In the genomic region with DNA sequence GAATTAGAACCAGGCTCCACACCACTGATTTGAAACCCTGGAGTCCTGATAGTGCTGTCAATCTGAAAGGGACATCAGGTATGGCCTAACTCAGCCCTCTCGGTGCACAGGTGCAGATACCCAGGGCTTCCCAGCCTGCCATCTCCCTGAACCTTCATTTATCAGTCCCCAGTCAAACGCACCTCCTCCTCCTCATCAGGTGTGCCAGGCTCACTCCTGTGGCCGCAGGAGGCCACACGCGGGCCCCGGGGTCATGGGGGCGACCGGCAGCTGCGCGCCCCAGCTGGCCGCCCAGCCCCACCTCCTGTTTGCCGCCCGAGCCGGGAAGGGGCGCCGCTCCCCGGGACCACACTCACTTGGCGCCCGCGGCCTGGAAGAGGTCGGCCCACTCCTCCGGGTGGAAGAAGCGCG, we compare ENCODE assay signal across 9 cellular contexts. TPM values are rescaled to one million over a fixed set of nuclear protein-coding genes. Genes with fewer than 3 reads are reported as not detected.
A peak's percentile ranks its signal among the peaks of the same experiment; 100 is the strongest.
DNase-seq lines count a peak whose midpoint lies in the region; ATAC-seq, FAIRE-seq and TF ChIP-seq lines count a peak whose summit lies in the region.
"Had no signal": no experiment of that assay in that cellular context is flagged by ENCODE, and none has a peak within 500 bp of the region (broad histone marks: within the 10 kb centered on the region; RNA-seq: fewer than 3 reads in every experiment).

No MANE protein-coding gene starts in this region.

- H2AFZ ChIP-seq in GM23338 (peak overlapping the region; percentile 94), PC-3 (ENCODE audit: low read length) (peak overlapping the region; percentile 96)

- H3K36me3 ChIP-seq in CD8-positive, alpha-beta memory T cell (ENCODE audit: insufficient read depth, low read length), result peaks cover 9% of the 10 kb centered on the region
- H3K36me3 ChIP-seq in GM23338 (ENCODE audit: insufficient read depth) (no peaks in the 10 kb centered on the region), PC-3 (ENCODE audit: low read depth, low read length) (peaks cover 9% of the 10 kb centered on the region; the same call in 1 of the 2 replicates), esophagus (ENCODE audit: control insufficient read depth in 2 of 2, insufficient read depth in 2 of 2, low read length in 1 of 2) (peaks cover 0 to 2% of the 10 kb centered on the region in 2 donors), pancreas (peaks cover 0 to 10% (median 0%) of the 10 kb centered on the region in 3 donors)

- peaks cover 18 to 33% (median 22%) of the 10 kb centered on the region in 3 donors for H3K4me1 Mint-ChIP-seq in CD8-positive, alpha-beta memory T cell
- H3K4me1 Mint-ChIP-seq in GM23338, result no peaks in the 10 kb centered on the region

- H3K79me2 ChIP-seq in GM23338 (replicated peaks; ENCODE audit: insufficient read depth) (no peaks in the 10 kb centered on the region), PC-3 (ENCODE audit: low read length) (peaks cover 16% of the 10 kb centered on the region)

- H3K27me3 Mint-ChIP-seq in CD8-positive, alpha-beta memory T cell, result no peaks in the 10 kb centered on the region
- peaks cover 28% of the 10 kb centered on the region for H3K27me3 Mint-ChIP-seq in GM23338 (ENCODE audit: insufficient read depth, low read depth, poor library complexity)

- H3K27ac ChIP-seq in CD8-positive, alpha-beta memory T cell (ENCODE audit: low read depth, low read length), result peak overlapping the region; percentile 54
- no peak overlapping the region for H3K27ac ChIP-seq in GM23338 (ENCODE audit: low read depth)
- H3K27ac ChIP-seq in PC-3 (ENCODE audit: low read length), result no peak overlapping the region
- peak overlapping the region in 1 of 2 donors; percentile 68 for H3K27ac ChIP-seq in esophagus (ENCODE audit: low read depth in 2 of 2, low read length in 1 of 2)
- H3K27ac ChIP-seq in pancreas, result peak overlapping the region in 3 of 4 donors; percentile 31 to 66 (median 62)

- peak; percentile 57 for ATAC-seq in GM23338
- ATAC-seq in PC-3, result peak; percentile 3; the same call in 1 of the 2 replicates
- ATAC-seq in pancreas, result peak; percentile 20 to 49 (median 34)

- H4K20me1 ChIP-seq in GM23338 (replicated peaks; ENCODE audit: insufficient read depth), result no peaks in the 10 kb centered on the region
- H4K20me1 ChIP-seq in PC-3 (ENCODE audit: low read length), result no peaks in the 10 kb centered on the region

- FAIRE-seq in pancreas (lab: Jason Lieb, UNC), result no peak

- H3K36me3 Mint-ChIP-seq in CD8-positive, alpha-beta memory T cell, result peaks cover 0 to 22% (median 3%) of the 10 kb centered on the region in 3 donors
- H3K36me3 Mint-ChIP-seq in GM23338 (ENCODE audit: low read depth), result no peaks in the 10 kb centered on the region

- no peaks in the 10 kb centered on the region for H3K9me3 ChIP-seq in CD8-positive, alpha-beta memory T cell (ENCODE audit: low read length)
- H3K9me3 ChIP-seq in PC-3 (ENCODE audit: low read length) (no peaks in the 10 kb centered on the region), esophagus (ENCODE audit: control insufficient read depth in 2 of 2, insufficient read depth in 1 of 2, low read depth in 1 of 2, low read length in 1 of 2) (no peaks in the 10 kb centered on the region), pancreas (no peaks in the 10 kb centered on the region)

- H3K4me1 ChIP-seq in CD8-positive, alpha-beta memory T cell (ENCODE audit: insufficient read depth, low read length), result peaks cover 22% of the 10 kb centered on the region
- H3K4me1 ChIP-seq in GM23338 (ENCODE audit: insufficient read depth) (peaks cover 3% of the 10 kb centered on the region; the same call in 1 of the 2 replicates), PC-3 (ENCODE audit: insufficient read depth, low read length) (peaks cover 35% of the 10 kb centered on the region), esophagus (ENCODE audit: control insufficient read depth in 2 of 2, insufficient read depth in 2 of 2, low read length in 1 of 2) (peaks cover 0 to 3% of the 10 kb centered on the region in 2 donors), pancreas (peaks cover 0 to 8% (median 0%) of the 10 kb centered on the region in 3 donors)

- DNase-seq in CD8-positive, alpha-beta memory T cell, result no peak
- DNase-seq in GM23338 (ENCODE audit: low spot score) (peak; percentile 35), PC-3 (no peak), pancreas (no peak), NCI-H1092 (lab: John Stamatoyannopoulos, UW) (no peak), NAMALWA (ENCODE audit: low spot score) (no peak), DMS79 (lab: John Stamatoyannopoulos, UW) (no peak)

- H3K4me2 ChIP-seq in GM23338 (peak overlapping the region; percentile 92), PC-3 (ENCODE audit: low read length) (peak overlapping the region; percentile 94)

- H3K27me3 ChIP-seq in CD8-positive, alpha-beta memory T cell (ENCODE audit: insufficient read depth, low read length, poor library complexity, severe bottlenecking), result no peaks in the 10 kb centered on the region
- H3K27me3 ChIP-seq in GM23338 (ENCODE audit: insufficient read depth) (peaks cover 25% of the 10 kb centered on the region), PC-3 (ENCODE audit: low read length) (no peaks in the 10 kb centered on the region), esophagus (ENCODE audit: control insufficient read depth in 1 of 2, insufficient read depth in 2 of 2, low read length in 2 of 2) (no peaks in the 10 kb centered on the region), pancreas (no peaks in the 10 kb centered on the region)

- H3K9me2 ChIP-seq in GM23338 (ENCODE audit: insufficient read depth) (no peaks in the 10 kb centered on the region), PC-3 (replicated peaks; ENCODE audit: low read length) (no peaks in the 10 kb centered on the region)

- WGBS in esophagus, 2 donors, result 2% methylated on average over 23 to 24 of the region's 24 CpGs
- WGBS in pancreas, 2 donors, result 1 to 2% methylated on average over 22 to 24 of the region's 24 CpGs

- peak overlapping the region in 7 of 8 donors; percentile 42 to 90 (median 83) for H3K27ac Mint-ChIP-seq in CD8-positive, alpha-beta memory T cell
- no peak overlapping the region for H3K27ac Mint-ChIP-seq in GM23338

- H3K9me3 Mint-ChIP-seq in CD8-positive, alpha-beta memory T cell, result no peaks in the 10 kb centered on the region
- H3K9me3 Mint-ChIP-seq in GM23338, result no peaks in the 10 kb centered on the region; the same call in 2 of the 3 replicates

- TF ChIP-seq CTCF in GM23338 (conservative IDR thresholded peaks at IDR 0.05; ENCODE audit: low read depth in 2 of 2), result no peak
- TF ChIP-seq CTCF in PC-3 (conservative IDR thresholded peaks at IDR 0.05; ENCODE audit: low read depth, low read length), result no peak
- no peak for TF ChIP-seq CTCF in pancreas (IDR thresholded peaks at IDR 0.05)

- H3K9ac ChIP-seq in PC-3 (ENCODE audit: low read length), result peak overlapping the region; percentile 69

- POLR2A ChIA-PET in CD8-positive, alpha-beta memory T cell (lab: Charles Lee), result no interaction called here
- POLR2A ChIA-PET in PC-3 (lab: Charles Lee; ENCODE audit: unreplicated experiment), result no interaction called here

- H3K4me3 ChIP-seq in CD8-positive, alpha-beta memory T cell (ENCODE audit: low read length), result peak overlapping the region; percentile 61
- H3K4me3 ChIP-seq in GM23338 (peak overlapping the region; percentile 86), PC-3 (ENCODE audit: low read length) (peak overlapping the region; percentile 82), esophagus (ENCODE audit: low read depth in 1 of 2, low read length in 2 of 2) (peak overlapping the region; percentile 69 to 84), pancreas (peak overlapping the region; percentile 75 to 98 (median 87))

- H3K4me3 Mint-ChIP-seq in CD8-positive, alpha-beta memory T cell, result peak overlapping the region; percentile 82 to 93 (median 86)
- peak overlapping the region; percentile 75 for H3K4me3 Mint-ChIP-seq in GM23338

- intact Hi-C loops in PC-3 (cut with micrococcal nuclease), result loop anchor here (5.0 kb wide), 2 partner anchors 40 to 100 kb away; a partner anchor contains a TSS
- intact Hi-C loops in pancreas (cut with DNase I), result loop anchor here in 1 of 3 donors (10.0 kb wide), 1 partner anchor 93 kb away; a partner anchor contains a TSS

- CTCF ChIA-PET in CD8-positive, alpha-beta memory T cell (lab: Charles Lee), result interaction anchor here (1.0 to 3.8 kb wide), 3 partner anchors 57 to 96 kb away, joined by 3 to 19 read pairs (median 5); no protein-coding TSS in a partner anchor
- CTCF ChIA-PET in PC-3 (lab: Charles Lee), result no interaction called here

- H3F3A ChIP-seq in GM23338 (replicated peaks; ENCODE audit: low read depth) (no peaks in the 10 kb centered on the region), PC-3 (ENCODE audit: low read length, unreplicated experiment) (no peaks in the 10 kb centered on the region)

- BruUV-seq in PC-3 (replicated peaks; lab: Mats Ljungman, UMichigan), result no TSS peak

TF ChIP-seq in GM23338, 12 proteins besides CTCF, POLR2A, EP300 and RAD21 (continues in another document):
- TF ChIP-seq EZH2 (IDR thresholded peaks at IDR 0.05; ENCODE audit: low read depth, unreplicated experiment), result peak; percentile 32

RNA-seq across cellular contexts. Expression of a gene that starts 0.5 kb away (rescaled TPM):
- 10 to 100 TPM; 14.1 to 15.7 TPM for total RNA-seq in CD8-positive, alpha-beta memory T cell
- 17.2 TPM for polyA plus RNA-seq in CD8-positive, alpha-beta memory T cell
- 8.5 and 10.2 TPM in 2 replicates for total RNA-seq in GM23338 (2014; rRNA removed; shearing (Covaris generic))
- polyA plus RNA-seq in GM23338 (2016; fragmentation: Nextera tagmentation; extraction: Ambion mirVana) (3.5 and 4.4 TPM in 2 replicates), esophagus (10 to 100 TPM in 1 of 2 donors, 1 to 10 TPM in 1; 7.3 to 10.2 TPM), pancreas (10 to 100 TPM; 14.0 to 27.8 TPM)
- total RNA-seq in PC-3 (2014; rRNA removed) (20.3 and 23.4 TPM in 2 replicates), pancreas (10 to 100 TPM in 3 of 6 donors, 1 to 10 TPM in 3; 8.3 to 23.4 (median 13.3) TPM)

RNA-seq across cellular contexts. Expression of a gene that starts 42.3 kb away (rescaled TPM):
- 10 to 100 TPM; 24.7 to 25.3 TPM for total RNA-seq in CD8-positive, alpha-beta memory T cell
- polyA plus RNA-seq in CD8-positive, alpha-beta memory T cell, result 28.0 TPM
- total RNA-seq in GM23338 (2014; rRNA removed; shearing (Covaris generic)), result 13.7 and 16.9 TPM in 2 replicates
- polyA plus RNA-seq in GM23338 (2016; fragmentation: Nextera tagmentation; extraction: Ambion mirVana), result 9.1 and 11.6 TPM in 2 replicates
- total RNA-seq in PC-3 (2014; rRNA removed), result 28.2 and 30.8 TPM in 2 replicates
- polyA plus RNA-seq in esophagus, result 10 to 100 TPM; 16.8 to 27.4 TPM
- 10 to 100 TPM; 16.2 to 26.0 (median 16.9) TPM for total RNA-seq in pancreas
- polyA plus RNA-seq in pancreas, result 10 to 100 TPM; 18.9 to 27.0 TPM

RNA-seq across cellular contexts. Expression of a gene that starts 45.6 kb away (rescaled TPM):
- under 1 TPM; 0.18 to 0.20 TPM for total RNA-seq in CD8-positive, alpha-beta memory T cell
- 5.3 TPM for polyA plus RNA-seq in CD8-positive, alpha-beta memory T cell
- not detected in 2 replicates for total RNA-seq in GM23338 (2014; rRNA removed; shearing (Covaris generic))
- polyA plus RNA-seq in GM23338 (2016; fragmentation: Nextera tagmentation; extraction: Ambion mirVana) (not detected in 2 replicates), esophagus (under 1 TPM; 0.01 to 0.02 TPM), pancreas (not detected)
- total RNA-seq in PC-3 (2014; rRNA removed) (not detected in 2 replicates), pancreas (not detected)
- total RNA-seq: M059J had no signal

Comparison
In these comparisons a context has a peak if more than half of its experiments do, and no peak if none do; other contexts are left out.
1. H3K27ac ChIP-seq: peak in CD8-positive, alpha-beta memory T cell (single experiment) and pancreas (3 of 4); none in GM23338 (single experiment) and PC-3 (single experiment).
2. ATAC-seq: peak in every context shown above with its lines; median percentile 57 in GM23338; 34 in pancreas; 3 in PC-3.
3. Peak in every context shown above with its lines, with median percentiles within 50 percentile points of each other: H3K4me3 ChIP-seq.